In the genomic region with DNA sequence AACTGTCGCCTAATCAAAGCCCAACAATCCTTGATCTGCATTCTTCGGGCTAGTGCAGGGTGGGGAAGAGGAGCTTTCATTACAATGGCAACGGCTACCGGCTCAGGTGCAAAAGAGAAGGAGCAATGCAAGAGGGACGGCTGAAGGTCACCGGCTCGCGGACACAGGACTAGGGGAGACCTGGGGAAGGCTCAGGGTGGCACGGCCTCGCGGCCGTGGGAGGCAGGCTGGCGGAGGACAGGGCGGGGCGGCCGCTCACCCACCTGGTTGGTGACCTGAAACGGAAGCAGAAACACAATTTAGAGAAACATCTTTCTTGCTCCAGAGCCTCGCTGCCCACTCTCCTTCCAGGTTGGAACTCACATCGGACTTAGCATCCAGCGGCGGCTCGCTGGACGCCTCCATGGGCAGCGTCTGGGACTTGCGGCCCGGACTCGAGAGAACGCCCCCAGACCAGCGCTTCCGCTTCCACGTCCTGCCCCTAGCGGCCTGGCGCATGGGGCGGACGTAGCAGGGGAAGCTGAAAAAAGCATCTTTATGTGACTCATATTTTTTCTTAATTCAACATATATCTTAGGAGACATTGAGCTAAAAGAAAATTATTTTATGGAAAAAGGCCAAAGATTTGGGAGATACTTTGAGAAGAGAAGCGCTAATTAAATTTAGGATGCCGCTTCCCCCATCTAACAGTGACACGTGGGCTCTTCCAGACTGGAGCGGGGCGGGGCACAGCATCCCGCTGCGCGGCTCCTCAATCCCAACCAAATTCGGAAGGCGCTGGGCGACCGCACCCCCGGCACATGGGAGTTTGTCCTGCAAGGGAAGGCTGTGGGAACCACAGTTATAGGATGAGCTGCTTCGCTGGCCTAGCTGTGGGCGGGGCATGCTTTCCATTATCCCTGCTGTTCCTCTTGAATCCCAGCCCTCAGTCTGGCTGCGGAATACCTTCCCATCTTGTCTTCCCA, we compare ENCODE assay signal across 8 cellular contexts. TPM values are rescaled to one million over a fixed set of nuclear protein-coding genes. Genes with fewer than 3 reads are reported as not detected.
DNase-seq lines count a peak whose midpoint lies in the region; ATAC-seq and TF ChIP-seq lines count a peak whose summit lies in the region.

A gene (minus strand): TSS at position 441 of the 965 bp plus-strand sequence. CDS start 36 bp downstream, at position 405.

- peaks cover 6% of the 10 kb centered on the region in 2 donors for H3K4me1 ChIP-seq in ascending aorta
- H3K4me1 ChIP-seq in right cardiac atrium (ENCODE audit: control insufficient read depth, insufficient read depth, low read length): no peaks in the 10 kb centered on the region
- H3K4me1 ChIP-seq in vagina: peaks cover 17% of the 10 kb centered on the region

- intact Hi-C loops in T-helper 2 cell treated with Interferon-gamma antibody and Interleukin-4, amounts not matched to agents 100 ng/mL and 5 ng/mL, for 36 hours (cut with micrococcal nuclease): loop anchor here (1.0 to 5.0 kb wide), 4 partner anchors 12 to 1405 kb away; a partner anchor contains a TSS
- intact Hi-C loops in ascending aorta (cut with DNase I): loop anchor here (1.0 to 2.0 kb wide), 2 partner anchors 12 to 55 kb away; a partner anchor contains a TSS
- intact Hi-C loops in right cardiac atrium (cut with DNase I): loop anchor here in 1 of 4 donors (10.0 kb wide), 1 partner anchor 53 kb away; a partner anchor contains a TSS
- intact Hi-C loops in vagina (cut with DNase I): loop anchor here (5.0 kb wide), 2 partner anchors 55 to 165 kb away; a partner anchor contains a TSS

- H3K27ac ChIP-seq in ascending aorta (peak within 1 kb of the TSS; percentile 79 to 85), right cardiac atrium (ENCODE audit: low read length) (peak within 1 kb of the TSS; percentile 1), vagina (peak within 1 kb of the TSS; percentile 66)

- WGBS in right cardiac atrium: under 1% methylated on average over 51 of the region's 51 CpGs

- no peaks in the 10 kb centered on the region for H3K9me3 ChIP-seq in ascending aorta
- no peaks in the 10 kb centered on the region for H3K9me3 ChIP-seq in right cardiac atrium (ENCODE audit: control insufficient read depth, low read length)
- no peaks in the 10 kb centered on the region for H3K9me3 ChIP-seq in vagina

- peak; percentile 45 to 61 (median 58) for TF ChIP-seq CTCF in ascending aorta (IDR thresholded peaks at IDR 0.05)
- TF ChIP-seq CTCF in vagina (IDR thresholded peaks at IDR 0.05): peak; percentile 24 to 62 (median 24)

- peak in 1 of 2 donors; percentile 8 for TF ChIP-seq POLR2A in vagina (IDR thresholded peaks at IDR 0.05)

- DNase-seq in NCI-H146 (lab: John Stamatoyannopoulos, UW) (peak; percentile 98), ascending aorta (ENCODE audit: low spot score in 2 of 2) (peak in 1 of 2 donors; percentile 87), right cardiac atrium (peak; percentile 86 to 92 (median 90)), putamen (ENCODE audit: low spot score) (peak; percentile 86), vagina (ENCODE audit: extremely low spot score in 2 of 2) (no peak)

- H3K36me3 ChIP-seq in ascending aorta (peaks cover 7 to 20% of the 10 kb centered on the region in 2 donors), vagina (peaks cover 0 to 4% of the 10 kb centered on the region in 2 donors)

- ATAC-seq in GM18499 (IDR thresholded peaks at IDR 0.05; ENCODE audit: insufficient read depth, unreplicated experiment): peak; percentile 87
- peak; percentile 91 for ATAC-seq in HG02870 (IDR thresholded peaks at IDR 0.05; ENCODE audit: unreplicated experiment)
- peak; percentile 97 to 99 for ATAC-seq in right cardiac atrium

- H3K4me3 ChIP-seq in ascending aorta (peak within 1 kb of the TSS; percentile 88 to 99), right cardiac atrium (ENCODE audit: low read length) (peak within 1 kb of the TSS; percentile 88), vagina (peak within 1 kb of the TSS; percentile 84 to 86)

- H3K27me3 ChIP-seq in ascending aorta: no peaks in the 10 kb centered on the region
- H3K27me3 ChIP-seq in right cardiac atrium (ENCODE audit: control insufficient read depth, insufficient read depth): no peaks in the 10 kb centered on the region
- no peaks in the 10 kb centered on the region for H3K27me3 ChIP-seq in vagina

RNA-seq across cellular contexts. Expression of the gene that starts here (rescaled TPM):
- 129 and 131 TPM in 2 replicates for total RNA-seq in T-helper 2 cell treated with Interferon-gamma antibody and Interleukin-4, amounts not matched to agents 100 ng/mL and 5 ng/mL, for 36 hours
- total RNA-seq in ascending aorta: 36.2 TPM
- total RNA-seq in right cardiac atrium: 100 to 1,000 TPM; 128 to 157 (median 138) TPM
- polyA plus RNA-seq in right cardiac atrium: 162 TPM
- 211 TPM for total RNA-seq in vagina

Comparison
In these comparisons a context has a peak if more than half of its experiments do, and no peak if none do; other contexts are left out.
1. DNase-seq: peak in NCI-H146 (single experiment), right cardiac atrium (3 of 3) and putamen (single experiment); none in vagina (0 of 2).
2. H3K27ac ChIP-seq: peak in every context shown above with its lines; median percentile 82 in ascending aorta; 66 in vagina; 1 in right cardiac atrium.
3. Peak in every context shown above with its lines, with median percentiles within 50 percentile points of each other: ATAC-seq and H3K4me3 ChIP-seq.